In the genomic region with DNA sequence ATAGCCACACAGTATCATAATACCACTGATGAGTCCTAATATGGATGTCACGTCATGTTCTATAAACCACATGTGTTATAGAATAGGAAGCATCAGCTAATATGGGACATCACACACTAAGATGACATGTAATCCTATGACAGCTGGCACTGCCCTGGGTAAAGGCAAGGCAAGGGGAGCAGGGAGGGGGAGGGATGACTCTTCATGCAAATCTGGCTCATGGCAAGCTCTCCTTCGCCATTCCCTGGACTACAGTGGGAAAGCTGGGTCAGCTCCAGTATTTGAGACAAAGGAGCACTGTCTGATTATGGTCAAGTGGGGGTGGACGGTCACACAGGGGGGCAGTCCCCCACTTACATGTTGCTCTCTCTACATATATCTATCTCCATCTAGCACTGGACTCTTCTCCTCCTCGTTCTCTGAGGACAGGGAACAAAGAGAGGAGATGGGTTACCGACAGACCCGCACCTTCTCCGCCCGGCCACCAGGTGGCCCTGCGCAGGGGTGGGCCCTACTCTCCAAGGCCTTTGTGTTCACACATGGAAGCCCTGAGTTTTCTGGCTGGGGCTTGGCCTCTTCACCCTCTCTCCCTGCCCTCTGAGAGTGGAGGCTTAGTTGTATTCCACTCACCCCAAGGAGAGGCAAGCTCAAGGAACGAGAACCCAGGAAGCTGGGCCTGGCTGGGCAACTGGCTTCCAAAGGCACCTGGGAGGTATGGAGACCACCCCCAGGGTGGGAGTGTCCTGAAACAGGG, we compare ENCODE assay signal across 8 cellular contexts. TPM values are rescaled to one million over a fixed set of nuclear protein-coding genes. Genes with fewer than 3 reads are reported as not detected.
DNase-seq lines count a peak whose midpoint lies in the region; ATAC-seq and TF ChIP-seq lines count a peak whose summit lies in the region.

No MANE protein-coding gene starts in this region.

- H3K27me3 ChIP-seq in uterus (no peaks in the 10 kb centered on the region), ovary (no peaks in the 10 kb centered on the region)

- H3K27ac Mint-ChIP-seq in activated CD8-positive, alpha-beta memory T cell treated with anti-CD3 and anti-CD28 coated beads, Interleukin-2, amount 10 ng/mL, durations not matched to agents 7 days and 5 days, result no peak overlapping the region
- H3K27ac Mint-ChIP-seq in natural killer cell treated with Interleukin-12 subunit alpha and Interleukin-12 subunit beta and Interleukin-15 and Interleukin-18, amount 100 ng/mL, for 72 hours, result no peak overlapping the region

- DNase-seq in Caki2 (ENCODE audit: low read depth) (peak; percentile 22), HFF-Myc (ENCODE audit: extremely low read depth, low read depth) (no peak), NCI-H748 (lab: John Stamatoyannopoulos, UW; ENCODE audit: unreplicated experiment) (peak; percentile 66), epithelial cell of proximal tubule (ENCODE audit: low read depth) (no peak), uterus (peak in 1 of 2 donors; percentile 18), ovary (no peak)
- DNase-seq in activated CD8-positive, alpha-beta memory T cell treated with anti-CD3 and anti-CD28 coated beads, Interleukin-2, amount 10 ng/mL, durations not matched to agents 7 days and 5 days, result peak; percentile 72
- no peak for DNase-seq in natural killer cell treated with Interleukin-12 subunit alpha and Interleukin-12 subunit beta and Interleukin-15 and Interleukin-18, amount 100 ng/mL, for 72 hours (ENCODE audit: low spot score)

- ATAC-seq in activated CD8-positive, alpha-beta memory T cell treated with anti-CD3 and anti-CD28 coated beads, Interleukin-2, amount 10 ng/mL, durations not matched to agents 7 days and 5 days, result peak; percentile 76
- ATAC-seq in natural killer cell treated with Interleukin-12 subunit alpha and Interleukin-12 subunit beta and Interleukin-15 and Interleukin-18, amount 100 ng/mL, for 72 hours, result peak; percentile 65 to 74

- intact Hi-C loops in uterus (cut with DNase I; ENCODE audit: low total_unique reads), result no loop called here
- intact Hi-C loops in ovary (cut with DNase I), result no loop called here

- H3K4me3 ChIP-seq in HFF-Myc (replicated peaks; ENCODE audit: low read depth, low read length) (no peak overlapping the region), epithelial cell of proximal tubule (ENCODE audit: low read depth, low read length) (no peak overlapping the region), uterus (no peak overlapping the region), ovary (no peak overlapping the region)

- H3K9me3 ChIP-seq in uterus, result no peaks in the 10 kb centered on the region
- no peaks in the 10 kb centered on the region for H3K9me3 ChIP-seq in ovary

- TF ChIP-seq EP300 in ovary (IDR thresholded peaks at IDR 0.05), result no peak

- H3K4me3 Mint-ChIP-seq in activated CD8-positive, alpha-beta memory T cell treated with anti-CD3 and anti-CD28 coated beads, Interleukin-2, amount 10 ng/mL, durations not matched to agents 7 days and 5 days, result no peak overlapping the region
- no peak overlapping the region for H3K4me3 Mint-ChIP-seq in natural killer cell treated with Interleukin-12 subunit alpha and Interleukin-12 subunit beta and Interleukin-15 and Interleukin-18, amount 100 ng/mL, for 72 hours

- in situ Hi-C loops in Caki2 (cut with HindIII; ENCODE audit: low pct_unique_long_range_greater_than_20kb, low sequenced_read_pairs), result no loop called here

- CTCF ChIA-PET in activated CD8-positive, alpha-beta memory T cell treated with anti-CD3 and anti-CD28 coated beads, Interleukin-2, amount 10 ng/mL, durations not matched to agents 7 days and 5 days (lab: Charles Lee), result interaction anchor here (0.7 to 6.4 kb wide), 19 partner anchors 11 to 223 kb away, joined by 3 to 50 read pairs (median 4); a partner anchor contains a TSS

- H3K4me1 Mint-ChIP-seq in activated CD8-positive, alpha-beta memory T cell treated with anti-CD3 and anti-CD28 coated beads, Interleukin-2, amount 10 ng/mL, durations not matched to agents 7 days and 5 days, result peaks cover 2% of the 10 kb centered on the region
- peaks cover 11 to 14% of the 10 kb centered on the region in 2 donors for H3K4me1 Mint-ChIP-seq in natural killer cell treated with Interleukin-12 subunit alpha and Interleukin-12 subunit beta and Interleukin-15 and Interleukin-18, amount 100 ng/mL, for 72 hours (ENCODE audit: low read depth in 2 of 2)

- H3K4me1 ChIP-seq in uterus (no peaks in the 10 kb centered on the region), ovary (ENCODE audit: insufficient read depth) (no peaks in the 10 kb centered on the region)

- TF ChIP-seq POLR2A in uterus (IDR thresholded peaks at IDR 0.05) (no peak), ovary (IDR thresholded peaks at IDR 0.05) (no peak)

- H3K9me3 Mint-ChIP-seq in activated CD8-positive, alpha-beta memory T cell treated with anti-CD3 and anti-CD28 coated beads, Interleukin-2, amount 10 ng/mL, durations not matched to agents 7 days and 5 days (ENCODE audit: low read depth), result no peaks in the 10 kb centered on the region
- no peaks in the 10 kb centered on the region for H3K9me3 Mint-ChIP-seq in natural killer cell treated with Interleukin-12 subunit alpha and Interleukin-12 subunit beta and Interleukin-15 and Interleukin-18, amount 100 ng/mL, for 72 hours

- H3K27ac ChIP-seq in uterus, result no peak overlapping the region
- H3K27ac ChIP-seq in ovary, result no peak overlapping the region

- H3K27me3 Mint-ChIP-seq in activated CD8-positive, alpha-beta memory T cell treated with anti-CD3 and anti-CD28 coated beads, Interleukin-2, amount 10 ng/mL, durations not matched to agents 7 days and 5 days, result peaks cover 3% of the 10 kb centered on the region
- no peaks in the 10 kb centered on the region for H3K27me3 Mint-ChIP-seq in natural killer cell treated with Interleukin-12 subunit alpha and Interleukin-12 subunit beta and Interleukin-15 and Interleukin-18, amount 100 ng/mL, for 72 hours

- peak; percentile 94 for TF ChIP-seq CTCF in HFF-Myc (IDR thresholded peaks at IDR 0.05; ENCODE audit: low read depth, low read length, missing control alignments)
- TF ChIP-seq CTCF in epithelial cell of proximal tubule (conservative IDR thresholded peaks at IDR 0.05; ENCODE audit: low read depth, low read length), result peak; percentile 83
- TF ChIP-seq CTCF in uterus (IDR thresholded peaks at IDR 0.05), result peak in 3 of 4 experiments; percentile 21 to 46 (median 40)
- no peak for TF ChIP-seq CTCF in ovary (IDR thresholded peaks at IDR 0.05)

- WGBS in ovary, 3 donors, result 53 to 63% (median 59%) methylated on average over 10 of the region's 10 CpGs

- no peaks in the 10 kb centered on the region for H3K36me3 Mint-ChIP-seq in activated CD8-positive, alpha-beta memory T cell treated with anti-CD3 and anti-CD28 coated beads, Interleukin-2, amount 10 ng/mL, durations not matched to agents 7 days and 5 days
- no peaks in the 10 kb centered on the region for H3K36me3 Mint-ChIP-seq in natural killer cell treated with Interleukin-12 subunit alpha and Interleukin-12 subunit beta and Interleukin-15 and Interleukin-18, amount 100 ng/mL, for 72 hours

- H3K36me3 ChIP-seq in uterus (no peaks in the 10 kb centered on the region), ovary (no peaks in the 10 kb centered on the region)

RNA-seq across cellular contexts. Expression of a gene that starts 23.4 kb away (rescaled TPM):
- total RNA-seq in Caki2 (2014; rRNA removed; shearing (Covaris generic); ENCODE audit: low replicate concordance), result not detected in 2 replicates
- under 1 TPM in 1 of 2 experiments, not detected in 1; 0.09 TPM for total RNA-seq in activated CD8-positive, alpha-beta memory T cell treated with anti-CD3 and anti-CD28 coated beads, Interleukin-2, amount 10 ng/mL, durations not matched to agents 7 days and 5 days
- total RNA-seq in epithelial cell of proximal tubule, result not detected in 2 replicates
- total RNA-seq in natural killer cell treated with Interleukin-12 subunit alpha and Interleukin-12 subunit beta and Interleukin-15 and Interleukin-18, amount 100 ng/mL, for 72 hours, result not detected
- 10 to 100 TPM in 1 of 4 donors, under 1 TPM in 1, not detected in 2; 0.79 to 21.7 TPM for total RNA-seq in uterus
- under 1 TPM in 3 of 7 donors, not detected in 4; 0.11 to 0.67 (median 0.15) TPM for total RNA-seq in ovary
- polyA plus RNA-seq in ovary, result under 1 TPM; 0.02 to 0.05 TPM

RNA-seq across cellular contexts. Expression of a gene that starts 24.4 kb away (rescaled TPM):
- not detected in 2 replicates for total RNA-seq in Caki2 (2014; rRNA removed; shearing (Covaris generic); ENCODE audit: low replicate concordance)
- total RNA-seq in activated CD8-positive, alpha-beta memory T cell treated with anti-CD3 and anti-CD28 coated beads, Interleukin-2, amount 10 ng/mL, durations not matched to agents 7 days and 5 days, result 10 to 100 TPM; 25.6 to 66.3 TPM
- total RNA-seq in epithelial cell of proximal tubule, result 0.87 and 3.5 TPM in 2 replicates
- 10 to 100 TPM; 54.0 to 82.3 TPM for total RNA-seq in natural killer cell treated with Interleukin-12 subunit alpha and Interleukin-12 subunit beta and Interleukin-15 and Interleukin-18, amount 100 ng/mL, for 72 hours
- total RNA-seq in uterus, result 10 to 100 TPM in 3 of 4 donors, under 1 TPM in 1; 0.59 to 43.7 (median 32.4) TPM
- 10 to 100 TPM; 22.8 to 49.1 (median 37.5) TPM for total RNA-seq in ovary
- polyA plus RNA-seq in ovary, result 10 to 100 TPM in 1 of 2 donors, 1 to 10 TPM in 1; 8.3 to 46.2 TPM

RNA-seq across cellular contexts. Expression of a gene that starts 47.8 kb away (rescaled TPM):
- total RNA-seq in Caki2 (2014; rRNA removed; shearing (Covaris generic); ENCODE audit: low replicate concordance), result 54.4 and 57.4 TPM in 2 replicates
- 100 to 1,000 TPM in 1 of 2 experiments, 10 to 100 TPM in 1; 63.3 to 127 TPM for total RNA-seq in activated CD8-positive, alpha-beta memory T cell treated with anti-CD3 and anti-CD28 coated beads, Interleukin-2, amount 10 ng/mL, durations not matched to agents 7 days and 5 days
- total RNA-seq in epithelial cell of proximal tubule (43.8 and 47.6 TPM in 2 replicates), uterus (100 to 1,000 TPM in 2 of 4 donors, 10 to 100 TPM in 2; 31.1 to 267 (median 98.1) TPM), ovary (10 to 100 TPM; 43.7 to 73.6 (median 50.0) TPM)
- total RNA-seq in natural killer cell treated with Interleukin-12 subunit alpha and Interleukin-12 subunit beta and Interleukin-15 and Interleukin-18, amount 100 ng/mL, for 72 hours, result 100 to 1,000 TPM in 1 of 2 donors, 10 to 100 TPM in 1; 84.0 to 143 TPM
- polyA plus RNA-seq in ovary, result 100 to 1,000 TPM in 1 of 2 donors, 10 to 100 TPM in 1; 86.2 to 182 TPM

Comparison
In these comparisons a context has a peak if more than half of its experiments do, and no peak if none do; other contexts are left out.
1. DNase-seq: peak in Caki2 (single experiment), NCI-H748 (single experiment) and activated CD8-positive, alpha-beta memory T cell treated with anti-CD3 and anti-CD28 coated beads, Interleukin-2, amount 10 ng/mL, durations not matched to agents 7 days and 5 days (single experiment); none in HFF-Myc (single experiment), epithelial cell of proximal tubule (single experiment), natural killer cell treated with Interleukin-12 subunit alpha and Interleukin-12 subunit beta and Interleukin-15 and Interleukin-18, amount 100 ng/mL, for 72 hours (single experiment) and ovary (0 of 5).
2. CTCF ChIP-seq: peak in HFF-Myc (single experiment), epithelial cell of proximal tubule (single experiment) and uterus (3 of 4); none in ovary (0 of 3).